ENCODE assay signal across 8 cellular contexts in genomic region chr14:105411017-105411941, GRCh38. TPM values are rescaled to one million over a fixed set of nuclear protein-coding genes. Genes with fewer than 3 reads are reported as not detected.
DNase-seq lines count a peak whose midpoint lies in the region; ATAC-seq and TF ChIP-seq lines count a peak whose summit lies in the region.

No MANE protein-coding gene starts in this region.

- H3K27me3 Mint-ChIP-seq in CD4-positive, CD25-positive, alpha-beta regulatory T cell = peaks cover 51% of the 10 kb centered on the region
- peaks cover 26% of the 10 kb centered on the region for H3K27me3 Mint-ChIP-seq in activated T-cell treated with anti-CD3 and anti-CD28 coated beads, Interleukin-2, amount 50 U/mL, for 24 hours
- H3K27me3 Mint-ChIP-seq in glutamatergic neuron (ENCODE audit: unreplicated experiment) = peaks cover 9% of the 10 kb centered on the region

- H3K4me1 ChIP-seq in CD4-positive, CD25-positive, alpha-beta regulatory T cell (ENCODE audit: control insufficient read depth, insufficient read depth, low read length, poor library complexity, severe bottlenecking) = peaks cover 19% of the 10 kb centered on the region
- peaks cover 5% of the 10 kb centered on the region; the same call in 1 of the 2 replicates for H3K4me1 ChIP-seq in HUES48 (ENCODE audit: control insufficient read depth, insufficient read depth, low read length)

- H3K36me3 ChIP-seq in CD4-positive, CD25-positive, alpha-beta regulatory T cell (ENCODE audit: control insufficient read depth, insufficient read depth, low read length) = no peaks in the 10 kb centered on the region
- H3K36me3 ChIP-seq in HUES48 (ENCODE audit: control insufficient read depth, insufficient read depth, low read length) = no peaks in the 10 kb centered on the region

- H3K27ac Mint-ChIP-seq in CD4-positive, CD25-positive, alpha-beta regulatory T cell = peak overlapping the region in 1 of 3 donors; percentile 83
- H3K27ac Mint-ChIP-seq in activated T-cell treated with anti-CD3 and anti-CD28 coated beads, Interleukin-2, amount 50 U/mL, for 24 hours = no peak overlapping the region
- peak overlapping the region; percentile 55 for H3K27ac Mint-ChIP-seq in glutamatergic neuron (ENCODE audit: unreplicated experiment)

- H3K27me3 ChIP-seq in CD4-positive, CD25-positive, alpha-beta regulatory T cell (ENCODE audit: control insufficient read depth, insufficient read depth, low read length) = peaks cover 5% of the 10 kb centered on the region
- H3K27me3 ChIP-seq in HUES48 (ENCODE audit: control insufficient read depth, insufficient read depth, low read length) = peaks cover 53% of the 10 kb centered on the region

- H3K27ac ChIP-seq in CD4-positive, CD25-positive, alpha-beta regulatory T cell (ENCODE audit: insufficient read depth, low read length, poor library complexity, severe bottlenecking) = no peak overlapping the region
- no peak overlapping the region for H3K27ac ChIP-seq in HUES48 (ENCODE audit: low read depth, low read length)

- no peak overlapping the region for H3K4me3 ChIP-seq in CD4-positive, CD25-positive, alpha-beta regulatory T cell (ENCODE audit: low read depth, low read length)
- H3K4me3 ChIP-seq in HUES48 (ENCODE audit: low read depth, low read length) = peak overlapping the region; percentile 53

- H3K36me3 Mint-ChIP-seq in CD4-positive, CD25-positive, alpha-beta regulatory T cell = no peaks in the 10 kb centered on the region
- H3K36me3 Mint-ChIP-seq in activated T-cell treated with anti-CD3 and anti-CD28 coated beads, Interleukin-2, amount 50 U/mL, for 24 hours (ENCODE audit: low read depth) = no peaks in the 10 kb centered on the region
- H3K36me3 Mint-ChIP-seq in glutamatergic neuron (ENCODE audit: unreplicated experiment) = no peaks in the 10 kb centered on the region

- DNase-seq in CD4-positive, CD25-positive, alpha-beta regulatory T cell = no peak
- no peak for DNase-seq in activated T-cell treated with anti-CD3 and anti-CD28 coated beads, Interleukin-2, amount 50 U/mL, for 24 hours
- peak; percentile 21 for DNase-seq in glutamatergic neuron
- DNase-seq in retina = peak; percentile 57
- DNase-seq in medulla oblongata (ENCODE audit: extremely low spot score) = no peak
- no peak for DNase-seq in NCI-H187 (lab: John Stamatoyannopoulos, UW)

- peak overlapping the region in 3 of 4 donors; percentile 9 to 69 (median 52) for H3K4me3 Mint-ChIP-seq in CD4-positive, CD25-positive, alpha-beta regulatory T cell
- peak overlapping the region; percentile 23 for H3K4me3 Mint-ChIP-seq in activated T-cell treated with anti-CD3 and anti-CD28 coated beads, Interleukin-2, amount 50 U/mL, for 24 hours
- H3K4me3 Mint-ChIP-seq in glutamatergic neuron (ENCODE audit: unreplicated experiment) = peak overlapping the region; percentile 20

- no peak overlapping the region for H3K9ac ChIP-seq in HUES48 (ENCODE audit: low read depth, low read length)

- peak in 1 of 2 donors; percentile 24 for ATAC-seq in CD4-positive, CD25-positive, alpha-beta regulatory T cell (ENCODE audit: low read depth in 2 of 2)
- ATAC-seq in HG02981 (IDR thresholded peaks at IDR 0.05; ENCODE audit: unreplicated experiment) = no peak

- H3K4me1 Mint-ChIP-seq in CD4-positive, CD25-positive, alpha-beta regulatory T cell = peaks cover 0 to 15% (median 3%) of the 10 kb centered on the region in 4 donors
- peaks cover 10% of the 10 kb centered on the region for H3K4me1 Mint-ChIP-seq in activated T-cell treated with anti-CD3 and anti-CD28 coated beads, Interleukin-2, amount 50 U/mL, for 24 hours (ENCODE audit: low read depth)
- peaks cover 9% of the 10 kb centered on the region for H3K4me1 Mint-ChIP-seq in glutamatergic neuron (ENCODE audit: low read depth, unreplicated experiment)

- H3K9me3 ChIP-seq in CD4-positive, CD25-positive, alpha-beta regulatory T cell (ENCODE audit: control insufficient read depth in 2 of 2, low read length in 2 of 2) = no peaks in the 10 kb centered on the region
- H3K9me3 ChIP-seq in HUES48 (ENCODE audit: control insufficient read depth, insufficient read depth, low read length) = no peaks in the 10 kb centered on the region

- TF ChIP-seq CTCF in glutamatergic neuron (IDR thresholded peaks at IDR 0.05; ENCODE audit: partially characterized antibody, unreplicated experiment) = no peak

- H3K9me3 Mint-ChIP-seq in CD4-positive, CD25-positive, alpha-beta regulatory T cell = peaks cover 0 to 1% (median 0%) of the 10 kb centered on the region in 7 donors
- H3K9me3 Mint-ChIP-seq in activated T-cell treated with anti-CD3 and anti-CD28 coated beads, Interleukin-2, amount 50 U/mL, for 24 hours = no peaks in the 10 kb centered on the region
- H3K9me3 Mint-ChIP-seq in glutamatergic neuron (ENCODE audit: unreplicated experiment) = peaks cover 4% of the 10 kb centered on the region

RNA-seq across cellular contexts. Expression of gene MTA1, which starts 8.3 kb away (rescaled TPM):
- 123 TPM for total RNA-seq in CD4-positive, CD25-positive, alpha-beta regulatory T cell
- polyA plus RNA-seq in CD4-positive, CD25-positive, alpha-beta regulatory T cell = 1 to 10 TPM; 2.5 to 3.1 (median 3.0) TPM
- total RNA-seq in glutamatergic neuron (ENCODE audit: unreplicated experiment) = 261 TPM

RNA-seq across cellular contexts. Expression of gene TEX22, which starts 12.9 kb away (rescaled TPM):
- 3.1 TPM for total RNA-seq in CD4-positive, CD25-positive, alpha-beta regulatory T cell
- under 1 TPM; 0.11 to 0.31 (median 0.21) TPM for polyA plus RNA-seq in CD4-positive, CD25-positive, alpha-beta regulatory T cell
- 2.7 TPM for total RNA-seq in glutamatergic neuron (ENCODE audit: unreplicated experiment)

Comparison
In these comparisons a context has a peak if more than half of its experiments do, and no peak if none do; other contexts are left out.
1. DNase-seq: peak in glutamatergic neuron (single experiment) and retina (single experiment); none in CD4-positive, CD25-positive, alpha-beta regulatory T cell (0 of 3), activated T-cell treated with anti-CD3 and anti-CD28 coated beads, Interleukin-2, amount 50 U/mL, for 24 hours (single experiment), medulla oblongata (single experiment) and NCI-H187 (0 of 2).
2. Peak in every context shown above with its lines, with median percentiles within 50 percentile points of each other: H3K4me3 Mint-ChIP-seq.